In the genomic region with DNA sequence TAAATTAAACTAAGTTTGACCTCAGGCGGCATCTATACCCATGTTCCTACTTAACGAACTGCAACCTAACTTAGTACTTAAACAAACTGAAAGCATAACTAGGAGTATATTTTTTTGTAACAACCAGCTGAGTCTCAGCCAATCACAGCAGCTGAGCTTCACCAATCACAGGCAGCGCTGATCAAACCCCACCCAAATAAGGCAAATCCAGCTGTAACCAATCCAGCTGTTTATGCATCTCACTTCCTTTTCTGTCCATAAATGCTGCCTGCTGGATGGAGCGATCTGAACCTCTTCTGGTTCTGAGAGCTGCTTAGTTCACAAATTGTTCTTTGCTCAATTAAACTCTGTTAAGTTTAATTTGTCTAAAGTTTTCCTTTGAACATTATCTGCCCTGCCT, we compare ENCODE assay signal across 30 cellular contexts.
"Had no signal": no experiment of that assay in that cellular context is flagged by ENCODE, and none has a peak within 500 bp of the region (broad histone marks: within the 10 kb centered on the region; RNA-seq: fewer than 3 reads in every experiment).

No MANE protein-coding gene starts in this region.

- ATAC-seq: activated CD4-positive, alpha-beta T cell treated with anti-CD3 and anti-CD28 coated beads for 36 hours; activated CD4-positive, CD25-positive, alpha-beta regulatory T cell treated with anti-CD3 and anti-CD28 coated beads, Interleukin-2, amount 50 U/mL, for 24 hours; activated CD8-positive, alpha-beta memory T cell treated with anti-CD3 and anti-CD28 coated beads, Interleukin-2, amount 10 ng/mL, durations not matched to agents 7 days and 5 days; activated CD8-positive, alpha-beta T cell treated with anti-CD3 and anti-CD28 coated beads, Interleukin-2, amount 10 ng/mL, durations not matched to agents 7 days and 5 days; activated naive CD8-positive, alpha-beta T cell treated with anti-CD3 and anti-CD28 coated beads, Interleukin-2, amount 50 U/mL, for 24 hours; WTC11 had no signal

- DNase-seq: activated CD4-positive, alpha-beta memory T cell treated with anti-CD3 and anti-CD28 coated beads, Interleukin-2, amount 10 ng/mL, durations not matched to agents 7 days and 5 days; activated CD4-positive, alpha-beta T cell treated with anti-CD3 and anti-CD28 coated beads for 1 hour; activated CD4-positive, alpha-beta T cell treated with anti-CD3 and anti-CD28 coated beads for 36 hours; activated CD4-positive, alpha-beta T cell treated with anti-CD3 and anti-CD28 coated beads for 48 hours; activated CD4-positive, alpha-beta T cell treated with anti-CD3 and anti-CD28 coated beads, Interleukin-2, amount 10 ng/mL, durations not matched to agents 7 days and 5 days; activated CD4-positive, alpha-beta T cell treated with anti-CD3 and anti-CD28 coated beads, Interleukin-2, amount 50 U/mL, for 48 hours; activated CD4-positive, CD25-positive, alpha-beta regulatory T cell; activated CD8-positive, alpha-beta memory T cell treated with anti-CD3 and anti-CD28 coated beads for 24 hours; activated CD8-positive, alpha-beta memory T cell treated with anti-CD3 and anti-CD28 coated beads, Interleukin-2, amount 10 ng/mL, durations not matched to agents 7 days and 5 days; activated CD8-positive, alpha-beta memory T cell treated with anti-CD3 and anti-CD28 coated beads, Interleukin-2, amount 50 U/mL, for 48 hours; activated CD8-positive, alpha-beta T cell treated with anti-CD3 and anti-CD28 coated beads, Interleukin-2, amount 10 ng/mL, durations not matched to agents 7 days and 5 days; activated effector memory CD4-positive, alpha-beta T cell treated with Interleukin-2 at 50 U/mL for 16 hours; activated gamma-delta T cell; activated naive CD4-positive, alpha-beta T cell treated with anti-CD3 and anti-CD28 coated beads, Interleukin-2, amount 10 ng/mL, durations not matched to agents 7 days and 5 days; activated naive CD4-positive, alpha-beta T cell treated with Interleukin-2 at 50 U/mL for 16 hours; activated naive CD8-positive, alpha-beta T cell treated with anti-CD3 and anti-CD28 coated beads, Interleukin-2, amount 10 ng/mL, durations not matched to agents 7 days and 5 days; activated naive CD8-positive, alpha-beta T cell treated with anti-CD3 and anti-CD28 coated beads, Interleukin-2, amount 50 U/mL, for 24 hours; activated T-cell treated with anti-CD3 and anti-CD28 coated beads, Interleukin-2, amount 50 U/mL, for 24 hours; activated T-cell treated with anti-CD3 and anti-CD28 coated beads, Interleukin-2, amount 50 U/mL, for 48 hours; amygdala; anterior cingulate cortex; caudate nucleus; cerebellar nuclear complex; colonic mucosa; T-helper 2 cell; T-helper 9 cell; WERI-Rb-1 had no signal

- FAIRE-seq: bronchial epithelial cell had no signal
